In the genomic region with DNA sequence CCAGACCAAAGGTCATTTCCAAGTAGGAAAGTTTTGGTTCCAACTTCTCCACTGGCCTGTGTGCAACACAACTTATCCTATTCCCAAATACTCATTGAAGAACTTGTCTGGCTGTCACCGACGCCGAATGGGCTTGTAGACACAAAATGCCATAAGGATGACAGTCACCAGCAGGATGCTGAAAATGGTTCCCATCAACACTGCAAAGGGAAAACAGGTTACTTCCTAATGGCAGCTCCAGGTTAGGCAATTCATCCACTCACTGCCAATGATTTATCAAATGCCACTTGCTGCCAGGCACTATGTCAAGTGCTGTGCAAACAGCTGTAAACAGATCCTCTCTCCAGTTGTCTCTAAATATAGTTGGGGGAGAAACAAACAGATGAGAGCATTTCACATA, we compare ENCODE assay signal across 10 cellular contexts. TPM values are rescaled to one million over a fixed set of nuclear protein-coding genes. Genes with fewer than 3 reads are reported as not detected.
DNase-seq lines count a peak whose midpoint lies in the region; ATAC-seq, FAIRE-seq and TF ChIP-seq lines count a peak whose summit lies in the region.
"Had no signal": no experiment of that assay in that cellular context is flagged by ENCODE, and none has a peak within 500 bp of the region (broad histone marks: within the 10 kb centered on the region; RNA-seq: fewer than 3 reads in every experiment).

No MANE protein-coding gene starts in this region.

- H3K36me3 ChIP-seq in HEK293 (ENCODE audit: control insufficient read depth in 2 of 2, insufficient read depth in 1 of 2, low read length in 2 of 2) = peaks cover 0 to 36% of the 10 kb centered on the region in 2 experiments; a peak in 2 of 3 replicates
- H3K36me3 ChIP-seq in HepG2 (replicated peaks in 1 of 2; ENCODE audit: control insufficient read depth in 1 of 2, insufficient read depth in 2 of 2, low read length in 2 of 2) = peaks cover 8 to 25% of the 10 kb centered on the region in 2 experiments
- H3K36me3 ChIP-seq in tibial artery = peaks cover 12 to 28% (median 21%) of the 10 kb centered on the region in 3 donors

- DNase-seq in A549 (ENCODE audit: low read depth in 1 of 2, low spot score in 1 of 2) (peak in 1 of 2 experiments; percentile 72), HepG2 (ENCODE audit: low spot score) (peak; percentile 26), tibial artery (no peak), NOMO-1 treated with DMSO at 0.1 percent for 48 hours (lab: John Stamatoyannopoulos, UW; ENCODE audit: unreplicated experiment) (no peak)
- DNase-seq in activated T-helper 2 cell treated with anti-CD3 and anti-CD28 coated beads, Interferon-gamma antibody, Interleukin-2, Interleukin-4, amounts not matched to agents 10 μg/mL and 5 μg/mL and 100 μg/mL, durations not matched to agents 14 hours and 24 hours and 36 hours (ENCODE audit: low spot score) = no peak
- DNase-seq in natural killer cell treated with Interleukin-12 subunit alpha and Interleukin-12 subunit beta and Interleukin-15 and Interleukin-18, amount 100 ng/mL, for 72 hours (ENCODE audit: low spot score) = no peak
- DNase-seq: NCI-H1092 treated with DMSO at 0.1 percent for 48 hours, pancreas had no signal

- no peaks in the 10 kb centered on the region for H4K20me1 ChIP-seq in HepG2 (ENCODE audit: insufficient read depth, low read length)

- TF ChIP-seq RAD21 in A549 (conservative IDR thresholded peaks at IDR 0.05 in 1 of 2, IDR thresholded peaks at IDR 0.05 in 1 of 2) (no peak), HepG2 (CRISPR knock-in tag; IDR thresholded peaks at IDR 0.05) (no peak)

- no peak overlapping the region for H3K4me3 Mint-ChIP-seq in activated T-helper 2 cell treated with anti-CD3 and anti-CD28 coated beads, Interferon-gamma antibody, Interleukin-2, Interleukin-4, amounts not matched to agents 10 μg/mL and 5 μg/mL and 100 μg/mL, durations not matched to agents 14 hours and 24 hours and 36 hours (ENCODE audit: low read depth)
- no peak overlapping the region for H3K4me3 Mint-ChIP-seq in natural killer cell treated with Interleukin-12 subunit alpha and Interleukin-12 subunit beta and Interleukin-15 and Interleukin-18, amount 100 ng/mL, for 72 hours

- H3K27ac Mint-ChIP-seq in activated T-helper 2 cell treated with anti-CD3 and anti-CD28 coated beads, Interferon-gamma antibody, Interleukin-2, Interleukin-4, amounts not matched to agents 10 μg/mL and 5 μg/mL and 100 μg/mL, durations not matched to agents 14 hours and 24 hours and 36 hours = peak overlapping the region; percentile 83
- peak overlapping the region in 1 of 2 donors; percentile 20 for H3K27ac Mint-ChIP-seq in natural killer cell treated with Interleukin-12 subunit alpha and Interleukin-12 subunit beta and Interleukin-15 and Interleukin-18, amount 100 ng/mL, for 72 hours

- TF ChIP-seq CTCF in A549 (IDR thresholded peaks at IDR 0.05) (no peak), HEK293 (tag by site-specific recombination; IDR thresholded peaks at IDR 0.05) (no peak), HepG2 (CRISPR knock-in tag; IDR thresholded peaks at IDR 0.05) (no peak), tibial artery (IDR thresholded peaks at IDR 0.05) (no peak)

- H3K4me1 ChIP-seq in A549 (peaks cover 73% of the 10 kb centered on the region), HEK293 (ENCODE audit: control insufficient read depth, insufficient read depth, low read length) (peaks cover 13% of the 10 kb centered on the region), HepG2 (ENCODE audit: insufficient read depth, low read length) (peaks cover 79% of the 10 kb centered on the region), tibial artery (peaks cover 4 to 44% (median 22%) of the 10 kb centered on the region in 4 donors)

- no peaks in the 10 kb centered on the region for H3K27me3 Mint-ChIP-seq in activated T-helper 2 cell treated with anti-CD3 and anti-CD28 coated beads, Interferon-gamma antibody, Interleukin-2, Interleukin-4, amounts not matched to agents 10 μg/mL and 5 μg/mL and 100 μg/mL, durations not matched to agents 14 hours and 24 hours and 36 hours (ENCODE audit: low read depth)
- no peaks in the 10 kb centered on the region for H3K27me3 Mint-ChIP-seq in natural killer cell treated with Interleukin-12 subunit alpha and Interleukin-12 subunit beta and Interleukin-15 and Interleukin-18, amount 100 ng/mL, for 72 hours

- BruUV-seq in HepG2 (replicated peaks; lab: Mats Ljungman, UMichigan) = no TSS peak

- H3K9me3 ChIP-seq in A549 (no peaks in the 10 kb centered on the region), HEK293 (ENCODE audit: control insufficient read depth, insufficient read depth, low read depth, low read length) (no peaks in the 10 kb centered on the region), HepG2 (ENCODE audit: low read length) (no peaks in the 10 kb centered on the region), tibial artery (no peaks in the 10 kb centered on the region)
- H3K9me3 ChIP-seq: pancreas had no signal

- H3K79me2 ChIP-seq in HepG2 (ENCODE audit: insufficient read depth, low read length) = peaks cover 28% of the 10 kb centered on the region

- no peaks in the 10 kb centered on the region for H3K9me3 Mint-ChIP-seq in activated T-helper 2 cell treated with anti-CD3 and anti-CD28 coated beads, Interferon-gamma antibody, Interleukin-2, Interleukin-4, amounts not matched to agents 10 μg/mL and 5 μg/mL and 100 μg/mL, durations not matched to agents 14 hours and 24 hours and 36 hours
- H3K9me3 Mint-ChIP-seq in natural killer cell treated with Interleukin-12 subunit alpha and Interleukin-12 subunit beta and Interleukin-15 and Interleukin-18, amount 100 ng/mL, for 72 hours = no peaks in the 10 kb centered on the region

- H3K9ac ChIP-seq in HepG2 (ENCODE audit: insufficient read depth, low read depth, low read length) = no peak overlapping the region; the same call in 1 of the 2 replicates

- H3K27ac ChIP-seq in A549 (peak overlapping the region; percentile 85 to 93), HEK293 (ENCODE audit: extremely low read depth, low read depth, low read length) (no peak overlapping the region), HepG2 (ENCODE audit: extremely low read length, insufficient read depth, low read length) (peak overlapping the region; percentile 96), tibial artery (no peak overlapping the region)

- H3K4me2 ChIP-seq in A549 = peak overlapping the region; percentile 52
- no peak overlapping the region for H3K4me2 ChIP-seq in HepG2 (ENCODE audit: low read depth, low read length)

- TF ChIP-seq POLR2A in A549 (IDR thresholded peaks at IDR 0.05; ENCODE audit: low read length) (no peak), HepG2 (IDR thresholded peaks at IDR 0.05; ENCODE audit: insufficient read depth in 1 of 2, low read depth in 2 of 2, low read length in 2 of 2) (no peak)

- H2AFZ ChIP-seq in HepG2 (ENCODE audit: low read length) = no peak overlapping the region

- H3K36me3 Mint-ChIP-seq in activated T-helper 2 cell treated with anti-CD3 and anti-CD28 coated beads, Interferon-gamma antibody, Interleukin-2, Interleukin-4, amounts not matched to agents 10 μg/mL and 5 μg/mL and 100 μg/mL, durations not matched to agents 14 hours and 24 hours and 36 hours (ENCODE audit: low read depth) = peaks cover 75% of the 10 kb centered on the region
- peaks cover 8% of the 10 kb centered on the region for H3K36me3 Mint-ChIP-seq in natural killer cell treated with Interleukin-12 subunit alpha and Interleukin-12 subunit beta and Interleukin-15 and Interleukin-18, amount 100 ng/mL, for 72 hours

- FAIRE-seq in A549 (lab: Jason Lieb, UNC) = no peak
- FAIRE-seq in HepG2 (lab: Jason Lieb, UNC) = no peak
- FAIRE-seq: pancreas had no signal

- POLR2A ChIA-PET in A549 (lab: Yijun Ruan, JAX) = no interaction called here
- POLR2A ChIA-PET in HEK293 (lab: Yijun Ruan, JAX) = no interaction called here
- POLR2A ChIA-PET in HepG2 (lab: Yijun Ruan, JAX) = interaction anchor here (0.9 to 1.4 kb wide), 4 partner anchors 18 to 49 kb away, joined by 3 to 6 read pairs (median 5); a partner anchor contains a TSS

- H3K4me3 ChIP-seq in A549 (no peak overlapping the region), HEK293 (ENCODE audit: low read depth, low read length) (no peak overlapping the region), HepG2 (replicated peaks in 1 of 3; ENCODE audit: insufficient read depth in 1 of 3, low read depth in 2 of 3, low read length in 3 of 3) (no peak overlapping the region), tibial artery (no peak overlapping the region)
- H3K4me3 ChIP-seq: pancreas had no signal

- peaks cover 56% of the 10 kb centered on the region for H3K4me1 Mint-ChIP-seq in activated T-helper 2 cell treated with anti-CD3 and anti-CD28 coated beads, Interferon-gamma antibody, Interleukin-2, Interleukin-4, amounts not matched to agents 10 μg/mL and 5 μg/mL and 100 μg/mL, durations not matched to agents 14 hours and 24 hours and 36 hours (ENCODE audit: low read depth)
- H3K4me1 Mint-ChIP-seq in natural killer cell treated with Interleukin-12 subunit alpha and Interleukin-12 subunit beta and Interleukin-15 and Interleukin-18, amount 100 ng/mL, for 72 hours (ENCODE audit: low read depth in 2 of 2) = peaks cover 35 to 38% of the 10 kb centered on the region in 2 donors

- CTCF ChIA-PET in A549 (lab: Yijun Ruan, JAX) (interaction anchor here (0.6 to 2.7 kb wide), 11 partner anchors 9 to 560 kb away, joined by 3 to 8 read pairs (median 3); a partner anchor contains a TSS), HEK293 (lab: Yijun Ruan, JAX) (interaction anchor here (0.6 to 2.4 kb wide), 4 partner anchors 10 to 198 kb away, joined by 3 to 8 read pairs (median 4); no protein-coding TSS in a partner anchor), HepG2 (lab: Yijun Ruan, JAX; ENCODE audit: low intra/inter-chr PET ratio, low total read pairs) (interaction anchor here (2.3 kb wide), 1 partner anchor 58 kb away, joined by 11 read pairs; no protein-coding TSS in a partner anchor)

- in situ Hi-C loops in HepG2 (cut with HindIII; ENCODE audit: extremely low pct_ligation_motif_present, low pct_unique_long_range_greater_than_20kb) = no loop called here

- no peaks in the 10 kb centered on the region for H3K27me3 ChIP-seq in HepG2 (ENCODE audit: control insufficient read depth in 1 of 2, insufficient read depth in 2 of 2, low read length in 2 of 2)
- H3K27me3 ChIP-seq in tibial artery = no peaks in the 10 kb centered on the region
- H3K27me3 ChIP-seq: pancreas had no signal

- TF ChIP-seq EP300 in A549 (IDR thresholded peaks at IDR 0.05) (no peak), HepG2 (IDR thresholded peaks at IDR 0.05; ENCODE audit: low read depth in 2 of 2, low read length in 2 of 2) (no peak), HepG2 (CRISPR knock-in tag; IDR thresholded peaks at IDR 0.05; ENCODE audit: borderline replicate concordance) (no peak)

- intact Hi-C loops in activated T-helper 2 cell treated with anti-CD3 and anti-CD28 coated beads, Interferon-gamma antibody, Interleukin-2, Interleukin-4, amounts not matched to agents 10 μg/mL and 5 μg/mL and 100 μg/mL, durations not matched to agents 14 hours and 24 hours and 36 hours (cut with micrococcal nuclease) = no loop called here
- intact Hi-C loops in HepG2 (cut with micrococcal nuclease; ENCODE audit: unreplicated experiment) (no loop called here), tibial artery (cut with DNase I; ENCODE audit: low total_unique reads) (no loop called here)

- WGBS in A549 (ENCODE audit: missing lambda C conversion rate) = 90% methylated on average over 3 of the region's 3 CpGs
- 94% methylated on average over 3 of the region's 3 CpGs for WGBS in HepG2 (ENCODE audit: low lambda C conversion rate)

- ATAC-seq in A549 (no peak), HepG2 (no peak), HG03280 (IDR thresholded peaks at IDR 0.05; ENCODE audit: unreplicated experiment) (no peak)
- no peak for ATAC-seq in natural killer cell treated with Interleukin-12 subunit alpha and Interleukin-12 subunit beta and Interleukin-15 and Interleukin-18, amount 100 ng/mL, for 72 hours

RNA-seq across cellular contexts. Expression of a gene that starts 6.1 kb away (rescaled TPM):
- polyA plus RNA-seq in A549 (2011; rRNA removed) = 22.6 and 23.1 TPM in 2 replicates
- polyA plus RNA-seq in A549 (2012; cell fraction: cytosol; rRNA removed) = 13.4 and 16.2 TPM in 2 replicates
- 9.8 and 19.3 TPM in 2 replicates for polyA plus RNA-seq in A549 (2012; cell fraction: nucleus; rRNA removed)
- 12.4 to 14.5 TPM (median 13.3 TPM) in 3 replicates for polyA plus RNA-seq in A549 (2017; fragmentation: RNase III; extraction: RNeasy Plus Mini Kit Qiagen cat#74134 plus additional on column Dnase treatment)
- 8.3 and 10.7 TPM in 2 replicates for polyA minus RNA-seq in A549 (2011; rRNA and poly(A)+ RNA removed)
- total RNA-seq in activated T-helper 2 cell treated with anti-CD3 and anti-CD28 coated beads, Interferon-gamma antibody, Interleukin-2, Interleukin-4, amounts not matched to agents 10 μg/mL and 5 μg/mL and 100 μg/mL, durations not matched to agents 14 hours and 24 hours and 36 hours = 24.8 and 25.2 TPM in 2 replicates
- total RNA-seq in HepG2 (2016; rRNA removed; fragmentation: Illumina TruSeq; extraction: Trizol) = 15.8 and 16.9 TPM in 2 replicates
- 6.8 and 8.8 TPM in 2 replicates for total RNA-seq in HepG2 (2016; cell fraction: cytosol; rRNA removed; fragmentation: Illumina TruSeq; extraction: Trizol; ENCODE audit: low read depth)
- total RNA-seq in HepG2 (2016; cell fraction: insoluble cytoplasmic fraction; rRNA removed; fragmentation: Illumina TruSeq; extraction: Trizol) = 13.7 and 15.4 TPM in 2 replicates
- 17.6 and 19.4 TPM in 2 replicates for total RNA-seq in HepG2 (2016; cell fraction: membrane; rRNA removed; fragmentation: Illumina TruSeq; extraction: Trizol)
- total RNA-seq in HepG2 (2016; cell fraction: nucleus; rRNA removed; fragmentation: Illumina TruSeq; extraction: Trizol) = 13.3 and 15.3 TPM in 2 replicates
- polyA plus RNA-seq in HepG2 (2011; rRNA removed) = 38.4 and 40.6 TPM in 2 replicates
- polyA plus RNA-seq in HepG2 (2011; cell fraction: cytosol; rRNA removed) = 34.5 and 40.6 TPM in 2 replicates
- polyA plus RNA-seq in HepG2 (2011; cell fraction: nucleus; rRNA removed) = 18.0 and 31.2 TPM in 2 replicates
- 33.1 and 35.3 TPM in 2 replicates for polyA plus RNA-seq in HepG2 (2012)
- polyA plus RNA-seq in HepG2 (2016; cell fraction: cytosol; fragmentation: Illumina TruSeq; extraction: Trizol; ENCODE audit: low read depth) = 9.1 and 11.1 TPM in 2 replicates
- 14.2 and 15.0 TPM in 2 replicates for polyA plus RNA-seq in HepG2 (2016; cell fraction: insoluble cytoplasmic fraction; fragmentation: Illumina TruSeq; extraction: Trizol; ENCODE audit: low read depth)
- polyA plus RNA-seq in HepG2 (2016; cell fraction: membrane; fragmentation: Illumina TruSeq; extraction: Trizol; ENCODE audit: low read depth) = 15.2 and 16.5 TPM in 2 replicates
- 31.0 and 32.0 TPM in 2 replicates for polyA plus RNA-seq in HepG2 (2016; cell fraction: nucleus; fragmentation: Illumina TruSeq; extraction: Trizol; ENCODE audit: insufficient read depth, low read depth)
- 7.5 and 15.0 TPM in 2 replicates for polyA minus RNA-seq in HepG2 (2011; rRNA and poly(A)+ RNA removed; ENCODE audit: low replicate concordance)
- polyA minus RNA-seq in HepG2 (2011; cell fraction: cytosol; rRNA and poly(A)+ RNA removed) = 17.7 and 19.8 TPM in 2 replicates
- 12.7 and 15.9 TPM in 2 replicates for polyA minus RNA-seq in HepG2 (2011; cell fraction: nucleus; rRNA and poly(A)+ RNA removed)
- total RNA-seq in natural killer cell treated with Interleukin-12 subunit alpha and Interleukin-12 subunit beta and Interleukin-15 and Interleukin-18, amount 100 ng/mL, for 72 hours = 10 to 100 TPM; 10.1 to 12.3 TPM

RNA-seq across cellular contexts. Expression of a gene that starts 43.0 kb away (rescaled TPM):
- polyA plus RNA-seq in A549 (2011; rRNA removed) (19.8 and 23.8 TPM in 2 replicates), A549 (2017; fragmentation: RNase III; extraction: RNeasy Plus Mini Kit Qiagen cat#74134 plus additional on column Dnase treatment) (11.5 to 13.0 TPM (median 12.1 TPM) in 3 replicates), HepG2 (2011; rRNA removed) (41.6 and 51.0 TPM in 2 replicates)
- 12.6 and 20.6 TPM in 2 replicates for polyA plus RNA-seq in A549 (2012; cell fraction: cytosol; rRNA removed)
- polyA plus RNA-seq in A549 (2012; cell fraction: nucleus; rRNA removed) = 27.1 and 34.3 TPM in 2 replicates
- polyA minus RNA-seq in A549 (2011; rRNA and poly(A)+ RNA removed) = 21.4 and 28.1 TPM in 2 replicates
- 53.3 and 59.9 TPM in 2 replicates for total RNA-seq in activated T-helper 2 cell treated with anti-CD3 and anti-CD28 coated beads, Interferon-gamma antibody, Interleukin-2, Interleukin-4, amounts not matched to agents 10 μg/mL and 5 μg/mL and 100 μg/mL, durations not matched to agents 14 hours and 24 hours and 36 hours
- total RNA-seq in HepG2 (2016; rRNA removed; fragmentation: Illumina TruSeq; extraction: Trizol) = 34.1 and 40.7 TPM in 2 replicates
- total RNA-seq in HepG2 (2016; cell fraction: cytosol; rRNA removed; fragmentation: Illumina TruSeq; extraction: Trizol; ENCODE audit: low read depth) = 19.2 and 22.0 TPM in 2 replicates
- total RNA-seq in HepG2 (2016; cell fraction: insoluble cytoplasmic fraction; rRNA removed; fragmentation: Illumina TruSeq; extraction: Trizol) = 35.8 and 44.1 TPM in 2 replicates
- total RNA-seq in HepG2 (2016; cell fraction: membrane; rRNA removed; fragmentation: Illumina TruSeq; extraction: Trizol) = 36.6 and 37.4 TPM in 2 replicates
- 27.2 and 29.0 TPM in 2 replicates for total RNA-seq in HepG2 (2016; cell fraction: nucleus; rRNA removed; fragmentation: Illumina TruSeq; extraction: Trizol)
- polyA plus RNA-seq in HepG2 (2011; cell fraction: cytosol; rRNA removed) = 36.8 and 47.0 TPM in 2 replicates
- polyA plus RNA-seq in HepG2 (2011; cell fraction: nucleus; rRNA removed) = 90.0 and 92.3 TPM in 2 replicates
- polyA plus RNA-seq in HepG2 (2012) = 36.3 and 37.0 TPM in 2 replicates
- 6.9 and 7.4 TPM in 2 replicates for polyA plus RNA-seq in HepG2 (2016; cell fraction: cytosol; fragmentation: Illumina TruSeq; extraction: Trizol; ENCODE audit: low read depth)
- polyA plus RNA-seq in HepG2 (2016; cell fraction: insoluble cytoplasmic fraction; fragmentation: Illumina TruSeq; extraction: Trizol; ENCODE audit: low read depth) = 32.2 and 35.3 TPM in 2 replicates
- 19.0 and 20.8 TPM in 2 replicates for polyA plus RNA-seq in HepG2 (2016; cell fraction: membrane; fragmentation: Illumina TruSeq; extraction: Trizol; ENCODE audit: low read depth)
- 53.7 and 57.1 TPM in 2 replicates for polyA plus RNA-seq in HepG2 (2016; cell fraction: nucleus; fragmentation: Illumina TruSeq; extraction: Trizol; ENCODE audit: insufficient read depth, low read depth)
- 40.3 and 72.5 TPM in 2 replicates for polyA minus RNA-seq in HepG2 (2011; rRNA and poly(A)+ RNA removed; ENCODE audit: low replicate concordance)
- polyA minus RNA-seq in HepG2 (2011; cell fraction: cytosol; rRNA and poly(A)+ RNA removed) = 27.5 and 31.2 TPM in 2 replicates
- polyA minus RNA-seq in HepG2 (2011; cell fraction: nucleus; rRNA and poly(A)+ RNA removed) = 41.3 and 58.9 TPM in 2 replicates
- 10 to 100 TPM; 65.0 to 81.8 TPM for total RNA-seq in natural killer cell treated with Interleukin-12 subunit alpha and Interleukin-12 subunit beta and Interleukin-15 and Interleukin-18, amount 100 ng/mL, for 72 hours

RNA-seq across cellular contexts. Expression of a gene that starts 46.1 kb away (rescaled TPM):
- polyA plus RNA-seq in A549 (2011; rRNA removed) = 38.0 and 44.3 TPM in 2 replicates
- 18.8 and 21.3 TPM in 2 replicates for polyA plus RNA-seq in A549 (2012; cell fraction: cytosol; rRNA removed)
- 29.8 and 37.0 TPM in 2 replicates for polyA plus RNA-seq in A549 (2012; cell fraction: nucleus; rRNA removed)
- 17.9 to 19.1 TPM (median 18.5 TPM) in 3 replicates for polyA plus RNA-seq in A549 (2017; fragmentation: RNase III; extraction: RNeasy Plus Mini Kit Qiagen cat#74134 plus additional on column Dnase treatment)
- 40.5 and 41.4 TPM in 2 replicates for polyA minus RNA-seq in A549 (2011; rRNA and poly(A)+ RNA removed)
- 71.1 and 72.3 TPM in 2 replicates for total RNA-seq in activated T-helper 2 cell treated with anti-CD3 and anti-CD28 coated beads, Interferon-gamma antibody, Interleukin-2, Interleukin-4, amounts not matched to agents 10 μg/mL and 5 μg/mL and 100 μg/mL, durations not matched to agents 14 hours and 24 hours and 36 hours
- 15.2 and 18.4 TPM in 2 replicates for total RNA-seq in HepG2 (2016; rRNA removed; fragmentation: Illumina TruSeq; extraction: Trizol)
- 6.4 and 7.3 TPM in 2 replicates for total RNA-seq in HepG2 (2016; cell fraction: cytosol; rRNA removed; fragmentation: Illumina TruSeq; extraction: Trizol; ENCODE audit: low read depth)
- 14.1 and 17.8 TPM in 2 replicates for total RNA-seq in HepG2 (2016; cell fraction: insoluble cytoplasmic fraction; rRNA removed; fragmentation: Illumina TruSeq; extraction: Trizol)
- total RNA-seq in HepG2 (2016; cell fraction: membrane; rRNA removed; fragmentation: Illumina TruSeq; extraction: Trizol) = 9.0 and 9.5 TPM in 2 replicates
- total RNA-seq in HepG2 (2016; cell fraction: nucleus; rRNA removed; fragmentation: Illumina TruSeq; extraction: Trizol) = 31.9 and 34.5 TPM in 2 replicates
- polyA plus RNA-seq in HepG2 (2011; rRNA removed) = 18.7 and 19.8 TPM in 2 replicates
- polyA plus RNA-seq in HepG2 (2011; cell fraction: cytosol; rRNA removed) = 9.5 and 12.3 TPM in 2 replicates
- polyA plus RNA-seq in HepG2 (2011; cell fraction: nucleus; rRNA removed) = 50.5 and 56.5 TPM in 2 replicates
- polyA plus RNA-seq in HepG2 (2012) = 14.5 and 15.2 TPM in 2 replicates
- polyA plus RNA-seq in HepG2 (2016; cell fraction: cytosol; fragmentation: Illumina TruSeq; extraction: Trizol; ENCODE audit: low read depth) = 0.65 and 0.83 TPM in 2 replicates
- 11.7 and 12.8 TPM in 2 replicates for polyA plus RNA-seq in HepG2 (2016; cell fraction: insoluble cytoplasmic fraction; fragmentation: Illumina TruSeq; extraction: Trizol; ENCODE audit: low read depth)
- 2.2 and 2.5 TPM in 2 replicates for polyA plus RNA-seq in HepG2 (2016; cell fraction: membrane; fragmentation: Illumina TruSeq; extraction: Trizol; ENCODE audit: low read depth)
- polyA plus RNA-seq in HepG2 (2016; cell fraction: nucleus; fragmentation: Illumina TruSeq; extraction: Trizol; ENCODE audit: insufficient read depth, low read depth) = 59.1 and 66.0 TPM in 2 replicates
- polyA minus RNA-seq in HepG2 (2011; rRNA and poly(A)+ RNA removed; ENCODE audit: low replicate concordance) = 26.7 and 35.9 TPM in 2 replicates
- polyA minus RNA-seq in HepG2 (2011; cell fraction: cytosol; rRNA and poly(A)+ RNA removed) = 11.9 and 13.6 TPM in 2 replicates
- polyA minus RNA-seq in HepG2 (2011; cell fraction: nucleus; rRNA and poly(A)+ RNA removed) = 90.6 and 102 TPM in 2 replicates
- total RNA-seq in natural killer cell treated with Interleukin-12 subunit alpha and Interleukin-12 subunit beta and Interleukin-15 and Interleukin-18, amount 100 ng/mL, for 72 hours = 10 to 100 TPM; 87.5 to 94.2 TPM

Comparison
In these comparisons a context has a peak if more than half of its experiments do, and no peak if none do; other contexts are left out.
1. H3K27ac ChIP-seq: peak in A549 (2 of 2) and HepG2 (single experiment); none in HEK293 (single experiment) and tibial artery (0 of 2).